In genomic region chr22:29110946-29111345, GRCh38 we compare ENCODE assay signal across 2 cellular contexts.
A peak's percentile ranks its signal among the peaks of the same experiment; 100 is the strongest.
TF ChIP-seq lines count a peak whose summit lies in the region.

No MANE protein-coding gene starts in this region.

TF ChIP-seq in WTC11, 78 proteins besides CTCF, POLR2A, EP300 and RAD21:
- TF ChIP-seq ZNF121 (CRISPR knock-in tag; IDR thresholded peaks at IDR 0.05) = peak; percentile 93
- peak; percentile 44; the same call in 1 of the 2 replicates for TF ChIP-seq GTF2I (CRISPR knock-in tag; conservative IDR thresholded peaks at IDR 0.05)
- TF ChIP-seq SMAD3 (CRISPR knock-in tag; IDR thresholded peaks at IDR 0.05; ENCODE audit: borderline replicate concordance) = no peak
- no peak for TF ChIP-seq USF1 (CRISPR knock-in tag; IDR thresholded peaks at IDR 0.05)
- no peak for TF ChIP-seq IRF2 (CRISPR knock-in tag; IDR thresholded peaks at IDR 0.05; ENCODE audit: borderline replicate concordance, low read depth)

TF ChIP-seq in H1, 55 proteins besides CTCF, POLR2A, EP300 and RAD21:
- 0 out of 2 replicates have a peak, but pooled peaks have one; percentile 20 for TF ChIP-seq KDM1A (IDR thresholded peaks at IDR 0.05; ENCODE audit: borderline replicate concordance, low read length)
- TF ChIP-seq SP1 (IDR thresholded peaks at IDR 0.05; ENCODE audit: low read depth, low read length) = no peak
